In genomic region chr11:73981051-73981805, GRCh38 we compare ENCODE assay signal across 9 cellular contexts. TPM values are rescaled to one million over a fixed set of nuclear protein-coding genes. Genes with fewer than 3 reads are reported as not detected.
A peak's percentile ranks its signal among the peaks of the same experiment; 100 is the strongest.
DNase-seq lines count a peak whose midpoint lies in the region; ATAC-seq and TF ChIP-seq lines count a peak whose summit lies in the region.
"Had no signal": no experiment of that assay in that cellular context is flagged by ENCODE, and none has a peak within 500 bp of the region (broad histone marks: within the 10 kb centered on the region; RNA-seq: fewer than 3 reads in every experiment).

No MANE protein-coding gene starts in this region.

- no peak for TF ChIP-seq EP300 in SK-N-SH (IDR thresholded peaks at IDR 0.05; ENCODE audit: borderline replicate concordance in 1 of 2, low read depth in 1 of 2, low read length in 1 of 2)

- no peaks in the 10 kb centered on the region for H4K20me1 ChIP-seq in SK-N-SH (ENCODE audit: insufficient read depth)

- H3K4me1 Mint-ChIP-seq in activated CD4-positive, alpha-beta memory T cell treated with anti-CD3 and anti-CD28 coated beads for 36 hours (ENCODE audit: low read depth), result peaks cover 62% of the 10 kb centered on the region
- peaks cover 77% of the 10 kb centered on the region for H3K4me1 Mint-ChIP-seq in stimulated activated naive CD8-positive, alpha-beta T cell treated with anti-CD3 and anti-CD28 coated beads, Interleukin-15, amount 100 ng/mL, for 72 hours

- intact Hi-C loops in activated CD4-positive, alpha-beta memory T cell treated with anti-CD3 and anti-CD28 coated beads for 36 hours (cut with micrococcal nuclease), result loop anchor here (2.0 to 5.0 kb wide), 6 partner anchors 16 to 416 kb away; partner anchors contain the start of genes COA4, MRPL48, PAAF1 and PGM2L1

- no peaks in the 10 kb centered on the region for H3K27me3 Mint-ChIP-seq in activated CD4-positive, alpha-beta memory T cell treated with anti-CD3 and anti-CD28 coated beads for 36 hours
- H3K27me3 Mint-ChIP-seq in stimulated activated naive CD8-positive, alpha-beta T cell treated with anti-CD3 and anti-CD28 coated beads, Interleukin-15, amount 100 ng/mL, for 72 hours, result no peaks in the 10 kb centered on the region

- H3K4me1 ChIP-seq in SK-N-SH (ENCODE audit: control insufficient read depth in 1 of 2, insufficient read depth in 2 of 2, low read depth in 1 of 2, low read length in 1 of 2) (peaks cover 7 to 22% of the 10 kb centered on the region in 2 experiments; a peak in 2 of 4 replicates), iPS-20b (ENCODE audit: insufficient read depth, low read length) (peaks cover 23% of the 10 kb centered on the region; the same call in 1 of the 2 replicates)

- no peaks in the 10 kb centered on the region for H3K27me3 ChIP-seq in SK-N-SH (ENCODE audit: insufficient read depth)
- H3K27me3 ChIP-seq in iPS-20b (ENCODE audit: insufficient read depth, low read length), result no peaks in the 10 kb centered on the region

- peak overlapping the region; percentile 97 for H3K27ac Mint-ChIP-seq in activated CD4-positive, alpha-beta memory T cell treated with anti-CD3 and anti-CD28 coated beads for 36 hours
- peak overlapping the region; percentile 98 to 99 for H3K27ac Mint-ChIP-seq in stimulated activated naive CD8-positive, alpha-beta T cell treated with anti-CD3 and anti-CD28 coated beads, Interleukin-15, amount 100 ng/mL, for 72 hours

- no peak overlapping the region for H3K9ac ChIP-seq in SK-N-SH
- H3K9ac ChIP-seq in iPS-20b (ENCODE audit: low read depth, low read length), result peak overlapping the region; percentile 83; the same call in 1 of the 2 replicates

- WGBS in SK-N-SH (ENCODE audit: low lambda C conversion rate), result 95% methylated on average over 12 of the region's 13 CpGs

- TF ChIP-seq RAD21 in SK-N-SH (IDR thresholded peaks at IDR 0.05; ENCODE audit: low read length), result no peak

- peaks cover 8% of the 10 kb centered on the region; the same call in 1 of the 2 replicates for H3K79me2 ChIP-seq in SK-N-SH (ENCODE audit: insufficient read depth)

- ATAC-seq in SK-N-SH treated with all-trans-retinoic acid at 6 μM for 48 hours, result no peak
- ATAC-seq in stimulated activated naive CD8-positive, alpha-beta T cell treated with anti-CD3 and anti-CD28 coated beads, Interleukin-15, amount 100 ng/mL, for 72 hours, result no peak
- no peak for ATAC-seq in omental fat pad (ENCODE audit: low FRiP score)
- ATAC-seq in GM21619 (IDR thresholded peaks at IDR 0.05; ENCODE audit: unreplicated experiment), result no peak

- H3K4me3 Mint-ChIP-seq in activated CD4-positive, alpha-beta memory T cell treated with anti-CD3 and anti-CD28 coated beads for 36 hours, result peak overlapping the region; percentile 91
- H3K4me3 Mint-ChIP-seq in stimulated activated naive CD8-positive, alpha-beta T cell treated with anti-CD3 and anti-CD28 coated beads, Interleukin-15, amount 100 ng/mL, for 72 hours, result peak overlapping the region; percentile 95 to 96

- no peak overlapping the region for H3K27ac ChIP-seq in SK-N-SH (ENCODE audit: low read depth in 2 of 2, low read length in 1 of 2)
- no peak overlapping the region for H3K27ac ChIP-seq in iPS-20b (ENCODE audit: low read length)

- POLR2A ChIA-PET in SK-N-SH (lab: Yijun Ruan, JAX), result interaction anchor here (3.1 kb wide), 1 partner anchor 10 kb away, joined by 15 read pairs; no protein-coding TSS in a partner anchor
- POLR2A ChIA-PET in activated CD4-positive, alpha-beta memory T cell treated with anti-CD3 and anti-CD28 coated beads for 36 hours (lab: Charles Lee), result interaction anchor here (0.6 to 6.8 kb wide), 19 partner anchors 9 to 193 kb away, joined by 3 to 98 read pairs (median 10); partner anchors contain the start of genes C2CD3 and PPME1

- H3K36me3 Mint-ChIP-seq in activated CD4-positive, alpha-beta memory T cell treated with anti-CD3 and anti-CD28 coated beads for 36 hours, result peaks cover 61% of the 10 kb centered on the region

- H2AFZ ChIP-seq in SK-N-SH (ENCODE audit: low read depth), result no peak overlapping the region

- peaks cover 4 to 33% of the 10 kb centered on the region in 2 experiments for H3K36me3 ChIP-seq in SK-N-SH (replicated peaks in 1 of 2; ENCODE audit: control insufficient read depth in 1 of 2, insufficient read depth in 2 of 2, low read length in 1 of 2)
- peaks cover 51% of the 10 kb centered on the region for H3K36me3 ChIP-seq in iPS-20b (ENCODE audit: insufficient read depth, low read depth, low read length)

- DNase-seq in SK-N-SH (no peak), NCI-H1436 treated with DMSO at 0.1 percent for 48 hours (lab: John Stamatoyannopoulos, UW) (no peak), omental fat pad (ENCODE audit: low spot score) (no peak)
- DNase-seq in activated CD4-positive, alpha-beta memory T cell treated with anti-CD3 and anti-CD28 coated beads for 36 hours, result no peak
- no peak for DNase-seq in stimulated activated naive CD8-positive, alpha-beta T cell treated with anti-CD3 and anti-CD28 coated beads, Interleukin-15, amount 100 ng/mL, for 72 hours

- H3K9me3 ChIP-seq in SK-N-SH (no peaks in the 10 kb centered on the region), iPS-20b (ENCODE audit: insufficient read depth, low read depth, low read length) (no peaks in the 10 kb centered on the region)

- H3K9me2 ChIP-seq in SK-N-SH, result no peaks in the 10 kb centered on the region

- H3K9me3 Mint-ChIP-seq in activated CD4-positive, alpha-beta memory T cell treated with anti-CD3 and anti-CD28 coated beads for 36 hours, result no peaks in the 10 kb centered on the region
- no peaks in the 10 kb centered on the region for H3K9me3 Mint-ChIP-seq in stimulated activated naive CD8-positive, alpha-beta T cell treated with anti-CD3 and anti-CD28 coated beads, Interleukin-15, amount 100 ng/mL, for 72 hours

- H3K4me2 ChIP-seq in SK-N-SH, result peak overlapping the region; percentile 98; the same call in 1 of the 2 replicates

- peak overlapping the region; percentile 70 to 93; a peak in 3 of 4 replicates for H3K4me3 ChIP-seq in SK-N-SH (ENCODE audit: low read depth in 2 of 2, low read length in 1 of 2)
- H3K4me3 ChIP-seq in iPS-20b (ENCODE audit: low read length), result peak overlapping the region; percentile 98

- H3F3A ChIP-seq in SK-N-SH (replicated peaks; ENCODE audit: insufficient read depth), result peaks cover 2% of the 10 kb centered on the region

- CTCF ChIA-PET in SK-N-SH (lab: Yijun Ruan, JAX), result interaction anchor here (1.0 to 4.6 kb wide), 3 partner anchors 15 to 37 kb away, joined by 3 to 21 read pairs (median 4); no protein-coding TSS in a partner anchor
- CTCF ChIA-PET in activated CD4-positive, alpha-beta memory T cell treated with anti-CD3 and anti-CD28 coated beads for 36 hours (lab: Charles Lee), result interaction anchor here (0.6 to 2.5 kb wide), 15 partner anchors 9 to 275 kb away, joined by 3 to 11 read pairs (median 4); partner anchors contain the start of gene UCP3

- no peak for TF ChIP-seq CTCF in SK-N-SH (IDR thresholded peaks at IDR 0.05)
- no peak for TF ChIP-seq CTCF in omental fat pad (IDR thresholded peaks at IDR 0.05)

TF ChIP-seq in SK-N-SH, 30 proteins besides CTCF, POLR2A, EP300 and RAD21 (continues in another document):
- TF ChIP-seq TEAD4 (IDR thresholded peaks at IDR 0.05; ENCODE audit: borderline replicate concordance, insufficient read depth), result no peak
- no peak for TF ChIP-seq YY1 (IDR thresholded peaks at IDR 0.05; ENCODE audit: low read depth)
- TF ChIP-seq ELF1 (IDR thresholded peaks at IDR 0.05), result no peak
- no peak for TF ChIP-seq GABPA (IDR thresholded peaks at IDR 0.05; ENCODE audit: low read depth)

TF ChIP-seq in SK-N-SH treated with all-trans-retinoic acid at 6 μM for 48 hours, 23 proteins besides CTCF, POLR2A, EP300 and RAD21 (continues in another document):
- TF ChIP-seq ARNTL (CRISPR knock-in tag; IDR thresholded peaks at IDR 0.05; ENCODE audit: borderline replicate concordance, low read depth) (no peak), SNAI2 (CRISPR knock-in tag; IDR thresholded peaks at IDR 0.05) (no peak), CSRNP3 (CRISPR knock-in tag; IDR thresholded peaks at IDR 0.05) (no peak), ZFP30 (CRISPR knock-in tag; IDR thresholded peaks at IDR 0.05) (no peak), GLIS3 (CRISPR knock-in tag; IDR thresholded peaks at IDR 0.05) (no peak), ZNF70 (CRISPR knock-in tag; IDR thresholded peaks at IDR 0.05) (no peak), ESRRG (CRISPR knock-in tag; IDR thresholded peaks at IDR 0.05) (no peak), ZNF8 (CRISPR knock-in tag; IDR thresholded peaks at IDR 0.05) (no peak), ZNF565 (CRISPR knock-in tag; conservative IDR thresholded peaks at IDR 0.05; ENCODE audit: low read depth) (no peak)

RNA-seq across cellular contexts. Expression of gene UCP2, which starts 1.4 kb away (rescaled TPM):
- 28.5 and 36.0 TPM in 2 replicates for polyA plus RNA-seq in SK-N-SH (2012; rRNA removed)
- polyA plus RNA-seq in SK-N-SH (2012; cell fraction: cytosol; rRNA removed), result 18.0 and 29.1 TPM in 2 replicates
- 14.2 and 16.1 TPM in 2 replicates for polyA plus RNA-seq in SK-N-SH (2012; cell fraction: nucleus; rRNA removed)
- 100 to 1,000 TPM; 461 to 471 TPM for total RNA-seq in activated CD4-positive, alpha-beta memory T cell treated with anti-CD3 and anti-CD28 coated beads for 36 hours
- total RNA-seq in omental fat pad, result 100 to 1,000 TPM in 3 of 4 donors, 10 to 100 TPM in 1; 58.9 to 163 (median 131) TPM

RNA-seq across cellular contexts. Expression of gene UCP3, which starts 27.7 kb away (rescaled TPM):
- 1.2 and 1.4 TPM in 2 replicates for polyA plus RNA-seq in SK-N-SH (2012; rRNA removed)
- polyA plus RNA-seq in SK-N-SH (2012; cell fraction: cytosol; rRNA removed), result 0.55 and 0.60 TPM in 2 replicates
- 15.0 and 15.9 TPM in 2 replicates for polyA plus RNA-seq in SK-N-SH (2012; cell fraction: nucleus; rRNA removed)
- 1 to 10 TPM; 1.4 to 2.0 TPM for total RNA-seq in activated CD4-positive, alpha-beta memory T cell treated with anti-CD3 and anti-CD28 coated beads for 36 hours
- total RNA-seq in omental fat pad, result 1 to 10 TPM in 2 of 4 donors, under 1 TPM in 2; 0.74 to 2.8 (median 1.2) TPM

RNA-seq across cellular contexts. Expression of gene DNAJB13, which starts 30.4 kb away (rescaled TPM):
- polyA plus RNA-seq in SK-N-SH (2012; rRNA removed), result 0.49 and 0.51 TPM in 2 replicates
- polyA plus RNA-seq in SK-N-SH (2012; cell fraction: cytosol; rRNA removed), result 0.26 and 0.28 TPM in 2 replicates
- 1.0 and 2.0 TPM in 2 replicates for polyA plus RNA-seq in SK-N-SH (2012; cell fraction: nucleus; rRNA removed)
- under 1 TPM in 1 of 2 experiments, not detected in 1; 0.19 TPM for total RNA-seq in activated CD4-positive, alpha-beta memory T cell treated with anti-CD3 and anti-CD28 coated beads for 36 hours
- total RNA-seq in omental fat pad, result not detected
- total RNA-seq: dermis microvascular lymphatic vessel endothelial cell had no signal
